ENCODE assay signal across 8 cellular contexts in the genomic region with DNA sequence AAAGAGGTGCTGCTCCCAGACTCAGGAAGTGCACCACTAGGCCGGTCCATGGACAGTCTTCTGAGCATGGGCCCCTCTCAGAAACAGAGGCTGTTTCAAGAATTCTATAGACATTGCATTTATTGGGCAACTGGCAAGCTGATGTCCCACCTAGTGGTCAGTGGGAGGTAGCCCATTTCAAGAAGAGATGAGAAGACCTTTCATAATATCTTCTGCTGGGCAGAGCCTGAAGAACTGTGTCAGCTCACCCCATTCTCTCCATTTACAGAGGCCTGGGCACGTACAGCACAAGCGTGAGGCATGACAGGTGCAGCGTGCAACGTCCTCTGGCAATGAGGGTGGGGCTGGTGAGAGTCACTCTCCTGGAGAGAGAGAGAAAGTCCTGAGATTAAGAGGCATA.
A peak's percentile ranks its signal among the peaks of the same experiment; 100 is the strongest.
DNase-seq lines count a peak whose midpoint lies in the region; ATAC-seq and TF ChIP-seq lines count a peak whose summit lies in the region.

No MANE protein-coding gene starts in this region.

- H3K27me3 Mint-ChIP-seq in activated T-helper 17 cell treated with anti-CD3 and anti-CD28 coated beads, Interleukin-2, amount 50 U/mL, for 72 hours, result peaks cover 11% of the 10 kb centered on the region

- H3K4me1 ChIP-seq in hepatocyte (ENCODE audit: insufficient read depth), result no peaks in the 10 kb centered on the region
- H3K4me1 ChIP-seq in transverse colon, result no peaks in the 10 kb centered on the region

- no peaks in the 10 kb centered on the region for H3K9me2 ChIP-seq in hepatocyte (replicated peaks; ENCODE audit: insufficient read depth)

- no peak overlapping the region for H2AFZ ChIP-seq in hepatocyte

- DNase-seq in DMS 273 (lab: John Stamatoyannopoulos, UW; ENCODE audit: unreplicated experiment) (peak; percentile 56), DMS 273 treated with DMSO at 0.1 percent for 48 hours (lab: John Stamatoyannopoulos, UW) (no peak), Kasumi-1 (lab: John Stamatoyannopoulos, UW) (peak; percentile 25 to 34), hepatocyte (ENCODE audit: low spot score) (peak; percentile 54), transverse colon (no peak), putamen (ENCODE audit: low spot score) (no peak)

- 72% methylated on average over 5 of the region's 5 CpGs for WGBS in hepatocyte (ENCODE audit: low lambda C conversion rate, missing lambda C conversion rate)
- 18 to 45% methylated on average over 2 to 5 of the region's 5 CpGs for WGBS in transverse colon (ENCODE audit: low coverage in 1 of 2), 2 donors

- H3K27ac ChIP-seq in hepatocyte (no peak overlapping the region), transverse colon (no peak overlapping the region)

- no peak for TF ChIP-seq POLR2A in transverse colon (IDR thresholded peaks at IDR 0.05)

- in situ Hi-C loops in transverse colon (cut with MboI; ENCODE audit: low pct_ligation_motif_present in 1 of 4, low pct_unique_long_range_greater_than_20kb in 1 of 4, low sequenced_read_pairs in 3 of 4), result no loop called here

- no peaks in the 10 kb centered on the region for H3K79me2 ChIP-seq in hepatocyte

- H4K20me1 ChIP-seq in hepatocyte (ENCODE audit: insufficient read depth, poor library complexity, severe bottlenecking), result no peaks in the 10 kb centered on the region

- no peaks in the 10 kb centered on the region for H3K4me1 Mint-ChIP-seq in activated T-helper 17 cell treated with anti-CD3 and anti-CD28 coated beads, Interleukin-2, amount 50 U/mL, for 72 hours

- no peaks in the 10 kb centered on the region for H3K27me3 ChIP-seq in hepatocyte
- H3K27me3 ChIP-seq in transverse colon, result no peaks in the 10 kb centered on the region

- ATAC-seq in activated T-helper 17 cell treated with anti-CD3 and anti-CD28 coated beads, Interleukin-2, amount 50 U/mL, for 72 hours (replicated peaks), result peak; percentile 37
- ATAC-seq in GM21723 (IDR thresholded peaks at IDR 0.05; ENCODE audit: unreplicated experiment), result no peak

- peaks cover 5% of the 10 kb centered on the region for H3K9me3 Mint-ChIP-seq in activated T-helper 17 cell treated with anti-CD3 and anti-CD28 coated beads, Interleukin-2, amount 50 U/mL, for 72 hours

- H3K4me3 ChIP-seq in hepatocyte (no peak overlapping the region), transverse colon (no peak overlapping the region)

- no peak overlapping the region for H3K4me3 Mint-ChIP-seq in activated T-helper 17 cell treated with anti-CD3 and anti-CD28 coated beads, Interleukin-2, amount 50 U/mL, for 72 hours

- no peak overlapping the region for H3K27ac Mint-ChIP-seq in activated T-helper 17 cell treated with anti-CD3 and anti-CD28 coated beads, Interleukin-2, amount 50 U/mL, for 72 hours

- no peak for TF ChIP-seq EP300 in transverse colon (IDR thresholded peaks at IDR 0.05; ENCODE audit: low read depth)

- H3K9me3 ChIP-seq in hepatocyte (ENCODE audit: low read depth) (no peaks in the 10 kb centered on the region), transverse colon (peaks cover 6 to 10% of the 10 kb centered on the region in 2 donors)

- no peaks in the 10 kb centered on the region for H3K36me3 ChIP-seq in hepatocyte (replicated peaks; ENCODE audit: insufficient read depth, low read depth)
- H3K36me3 ChIP-seq in transverse colon, result no peaks in the 10 kb centered on the region

- H3K36me3 Mint-ChIP-seq in activated T-helper 17 cell treated with anti-CD3 and anti-CD28 coated beads, Interleukin-2, amount 50 U/mL, for 72 hours (ENCODE audit: low read depth), result no peaks in the 10 kb centered on the region

- no peak overlapping the region for H3K4me2 ChIP-seq in hepatocyte

- TF ChIP-seq CTCF in hepatocyte (IDR thresholded peaks at IDR 0.05; ENCODE audit: poor library complexity) (peak; percentile 50), transverse colon (IDR thresholded peaks at IDR 0.05) (peak; percentile 32 to 53 (median 46))

- intact Hi-C loops in transverse colon (cut with DNase I; ENCODE audit: low total_unique reads), result no loop called here

Comparison
In these comparisons a context has a peak if more than half of its experiments do, and no peak if none do; other contexts are left out.
1. DNase-seq: peak in DMS 273 (single experiment), Kasumi-1 (2 of 2) and hepatocyte (single experiment); none in DMS 273 treated with DMSO at 0.1 percent for 48 hours (single experiment), transverse colon (single experiment) and putamen (single experiment).